ENCODE assay signal across 29 cellular contexts in genomic region chr20:15379897-15380296, GRCh38.
"Had no signal": no experiment of that assay in that cellular context is flagged by ENCODE, and none has a peak within 500 bp of the region (broad histone marks: within the 10 kb centered on the region; RNA-seq: fewer than 3 reads in every experiment).

No MANE protein-coding gene starts in this region.

- H3K4me1 ChIP-seq: adrenal gland, body of pancreas, esophagus muscularis mucosa, foreskin keratinocyte, gastrocnemius medialis, heart left ventricle had no signal

- DNase-seq: activated CD4-positive, alpha-beta T cell treated with anti-CD3 and anti-CD28 coated beads for 48 hours; activated CD4-positive, alpha-beta T cell treated with anti-CD3 and anti-CD28 coated beads, Interleukin-2, amount 50 U/mL, for 1 hour; activated CD4-positive, alpha-beta T cell treated with anti-CD3 and anti-CD28 coated beads, Interleukin-2, amount 50 U/mL, for 48 hours; activated CD8-positive, alpha-beta memory T cell treated with anti-CD3 and anti-CD28 coated beads for 24 hours; activated CD8-positive, alpha-beta T cell treated with anti-CD3 and anti-CD28 coated beads for 36 hours; activated effector memory CD4-positive, alpha-beta T cell treated with Interleukin-2 at 50 U/mL for 16 hours; activated naive CD4-positive, alpha-beta T cell treated with anti-CD3 and anti-CD28 coated beads for 36 hours; activated naive CD8-positive, alpha-beta T cell treated with anti-CD3 and anti-CD28 coated beads for 36 hours; activated naive CD8-positive, alpha-beta T cell treated with anti-CD3 and anti-CD28 coated beads, Interleukin-2, amount 50 U/mL, for 24 hours; activated T-cell treated with anti-CD3 and anti-CD28 coated beads, Interleukin-2, amount 50 U/mL, for 4 hours; adrenal gland; amygdala; aorta; body of pancreas; caudate nucleus; cortex of kidney; dermis blood vessel endothelial cell; effector CD4-positive, alpha-beta T cell; effector memory CD8-positive, alpha-beta T cell; erythroblast; gastrocnemius medialis; glutamatergic neuron; heart left ventricle; T-helper 2 cell had no signal

- ATAC-seq: activated CD8-positive, alpha-beta T cell treated with anti-CD3 and anti-CD28 coated beads for 36 hours; activated naive CD8-positive, alpha-beta T cell treated with anti-CD3 and anti-CD28 coated beads, Interleukin-2, amount 50 U/mL, for 24 hours; activated T-cell treated with anti-CD3 and anti-CD28 coated beads, Interleukin-2, amount 50 U/mL, for 4 hours; activated T-helper 17 cell treated with anti-CD3 and anti-CD28 coated beads, Interleukin-2, amount 50 U/mL, for 72 hours; body of pancreas; effector memory CD8-positive, alpha-beta T cell; foreskin keratinocyte; gastrocnemius medialis; heart left ventricle; WTC11 had no signal

- H3K9me3 ChIP-seq: adrenal gland, body of pancreas, esophagus muscularis mucosa, gastrocnemius medialis, heart left ventricle had no signal

- H3K36me3 ChIP-seq: adrenal gland, esophagus muscularis mucosa, gastrocnemius medialis, heart left ventricle had no signal

- H3K27me3 ChIP-seq: adrenal gland, body of pancreas, esophagus muscularis mucosa, foreskin keratinocyte, gastrocnemius medialis, heart left ventricle had no signal

- H3K4me3 ChIP-seq: adrenal gland, body of pancreas, esophagus muscularis mucosa, gastrocnemius medialis, heart left ventricle had no signal

- H3K27ac ChIP-seq: adrenal gland, body of pancreas, esophagus muscularis mucosa, foreskin keratinocyte, gastrocnemius medialis, heart left ventricle, VCaP had no signal
